2 cellular contexts compared by ENCODE assay signal in genomic region chr15:40914013-40914412, GRCh38.
TF ChIP-seq lines count a peak whose summit lies in the region.

No MANE protein-coding gene starts in this region.

TF ChIP-seq in WTC11, 78 proteins besides CTCF, POLR2A, EP300 and RAD21:
- TF ChIP-seq TEAD4 (CRISPR knock-in tag; IDR thresholded peaks at IDR 0.05) (no peak), NFATC4 (CRISPR knock-in tag; IDR thresholded peaks at IDR 0.05) (no peak), ZBTB43 (CRISPR knock-in tag; IDR thresholded peaks at IDR 0.05) (peak; percentile 94; the same call in 1 of the 2 replicates)

TF ChIP-seq in endothelial cell of umbilical vein, 7 proteins besides CTCF, POLR2A, EP300 and RAD21:
- TF ChIP-seq EZH2 (IDR thresholded peaks at IDR 0.05; ENCODE audit: borderline replicate concordance, low read depth, low read length, severe bottlenecking): no peak
- TF ChIP-seq GATA2 (IDR thresholded peaks at IDR 0.05; ENCODE audit: insufficient read depth, insufficient read length, low read depth, low read length): no peak
- TF ChIP-seq JUN (IDR thresholded peaks at IDR 0.05; ENCODE audit: borderline replicate concordance, insufficient read depth, insufficient read length, low read depth): no peak
- TF ChIP-seq FOS (IDR thresholded peaks at IDR 0.05; ENCODE audit: borderline replicate concordance, insufficient read depth, low read length): no peak
- TF ChIP-seq MAX (IDR thresholded peaks at IDR 0.05; ENCODE audit: insufficient read depth, insufficient read length): no peak
- no peak for TF ChIP-seq POLR2AphosphoS5 (IDR thresholded peaks at IDR 0.05; ENCODE audit: insufficient read depth, low read depth, low read length)
- no peak for TF ChIP-seq MYC (IDR thresholded peaks at IDR 0.05; ENCODE audit: low read depth, low read length)
